Comparison of ENCODE assay signal across 1 cellular context in the genomic region with DNA sequence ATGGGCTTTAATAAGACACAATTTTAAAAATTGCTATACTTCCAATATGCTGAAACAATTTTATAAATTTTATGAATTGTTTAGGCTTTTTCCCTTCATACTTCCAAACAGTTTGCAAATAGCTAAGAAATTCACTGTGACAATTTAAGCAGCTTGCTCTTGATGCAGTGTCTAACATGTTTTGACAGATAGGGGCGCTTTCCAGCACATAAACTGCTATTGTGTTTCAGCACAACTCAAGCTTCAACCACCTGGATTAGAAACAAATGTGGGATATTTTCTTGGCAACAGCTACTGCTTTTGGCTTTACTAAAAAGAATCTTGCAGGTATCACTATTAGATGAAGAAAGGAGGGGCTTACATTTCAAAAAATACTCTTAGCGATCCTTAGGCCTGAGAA.
TF ChIP-seq lines count a peak whose summit lies in the region.

No MANE protein-coding gene starts in this region.

TF ChIP-seq in HCT116, 20 proteins besides CTCF, POLR2A, EP300 and RAD21:
- TF ChIP-seq ZBTB33 (IDR thresholded peaks at IDR 0.05; ENCODE audit: extremely low read depth, insufficient replicate concordance, low read length), result no peak
- TF ChIP-seq, protein P1, sequence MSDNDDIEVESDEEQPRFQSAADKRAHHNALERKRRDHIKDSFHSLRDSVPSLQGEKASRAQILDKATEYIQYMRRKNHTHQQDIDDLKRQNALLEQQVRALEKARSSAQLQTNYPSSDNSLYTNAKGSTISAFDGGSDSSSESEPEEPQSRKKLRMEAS (IDR thresholded peaks at IDR 0.05), result no peak
- TF ChIP-seq, protein P2, sequence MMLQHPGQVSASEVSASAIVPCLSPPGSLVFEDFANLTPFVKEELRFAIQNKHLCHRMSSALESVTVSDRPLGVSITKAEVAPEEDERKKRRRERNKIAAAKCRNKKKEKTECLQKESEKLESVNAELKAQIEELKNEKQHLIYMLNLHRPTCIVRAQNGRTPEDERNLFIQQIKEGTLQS (IDR thresholded peaks at IDR 0.05), result no peak
- no peak for TF ChIP-seq POLR2AphosphoS5 (IDR thresholded peaks at IDR 0.05; ENCODE audit: low read depth, low read length)
- no peak for TF ChIP-seq SP1 (IDR thresholded peaks at IDR 0.05; ENCODE audit: low read depth)
- TF ChIP-seq EGR1 (IDR thresholded peaks at IDR 0.05; ENCODE audit: low read depth), result no peak
- no peak for TF ChIP-seq ZFX (IDR thresholded peaks at IDR 0.05)
- no peak for TF ChIP-seq ZNF274 (IDR thresholded peaks at IDR 0.05; ENCODE audit: low read depth, low read length)
- no peak for TF ChIP-seq CEBPB (IDR thresholded peaks at IDR 0.05; ENCODE audit: low read depth)
- no peak for TF ChIP-seq TCF7L2 (IDR thresholded peaks at IDR 0.05; ENCODE audit: borderline replicate concordance, extremely low read depth, insufficient read depth, insufficient read length)
- TF ChIP-seq FOSL1 (IDR thresholded peaks at IDR 0.05; ENCODE audit: low read depth), result no peak
- no peak for TF ChIP-seq JUND (IDR thresholded peaks at IDR 0.05)
- TF ChIP-seq CBX3 (IDR thresholded peaks at IDR 0.05; ENCODE audit: low read depth), result no peak
- TF ChIP-seq EZH2 (IDR thresholded peaks at IDR 0.05), result no peak
- TF ChIP-seq, protein P3, sequence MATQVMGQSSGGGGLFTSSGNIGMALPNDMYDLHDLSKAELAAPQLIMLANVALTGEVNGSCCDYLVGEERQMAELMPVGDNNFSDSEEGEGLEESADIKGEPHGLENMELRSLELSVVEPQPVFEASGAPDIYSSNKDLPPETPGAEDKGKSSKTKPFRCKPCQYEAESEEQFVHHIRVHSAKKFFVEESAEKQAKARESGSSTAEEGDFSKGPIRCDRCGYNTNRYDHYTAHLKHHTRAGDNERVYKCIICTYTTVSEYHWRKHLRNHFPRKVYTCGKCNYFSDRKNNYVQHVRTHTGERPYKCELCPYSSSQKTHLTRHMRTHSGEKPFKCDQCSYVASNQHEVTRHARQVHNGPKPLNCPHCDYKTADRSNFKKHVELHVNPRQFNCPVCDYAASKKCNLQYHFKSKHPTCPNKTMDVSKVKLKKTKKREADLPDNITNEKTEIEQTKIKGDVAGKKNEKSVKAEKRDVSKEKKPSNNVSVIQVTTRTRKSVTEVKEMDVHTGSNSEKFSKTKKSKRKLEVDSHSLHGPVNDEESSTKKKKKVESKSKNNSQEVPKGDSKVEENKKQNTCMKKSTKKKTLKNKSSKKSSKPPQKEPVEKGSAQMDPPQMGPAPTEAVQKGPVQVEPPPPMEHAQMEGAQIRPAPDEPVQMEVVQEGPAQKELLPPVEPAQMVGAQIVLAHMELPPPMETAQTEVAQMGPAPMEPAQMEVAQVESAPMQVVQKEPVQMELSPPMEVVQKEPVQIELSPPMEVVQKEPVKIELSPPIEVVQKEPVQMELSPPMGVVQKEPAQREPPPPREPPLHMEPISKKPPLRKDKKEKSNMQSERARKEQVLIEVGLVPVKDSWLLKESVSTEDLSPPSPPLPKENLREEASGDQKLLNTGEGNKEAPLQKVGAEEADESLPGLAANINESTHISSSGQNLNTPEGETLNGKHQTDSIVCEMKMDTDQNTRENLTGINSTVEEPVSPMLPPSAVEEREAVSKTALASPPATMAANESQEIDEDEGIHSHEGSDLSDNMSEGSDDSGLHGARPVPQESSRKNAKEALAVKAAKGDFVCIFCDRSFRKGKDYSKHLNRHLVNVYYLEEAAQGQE (IDR thresholded peaks at IDR 0.05; ENCODE audit: low read depth), result no peak
- TF ChIP-seq SRF (IDR thresholded peaks at IDR 0.05; ENCODE audit: low read depth), result no peak
